ENCODE assay signal across 14 cellular contexts in the genomic region with DNA sequence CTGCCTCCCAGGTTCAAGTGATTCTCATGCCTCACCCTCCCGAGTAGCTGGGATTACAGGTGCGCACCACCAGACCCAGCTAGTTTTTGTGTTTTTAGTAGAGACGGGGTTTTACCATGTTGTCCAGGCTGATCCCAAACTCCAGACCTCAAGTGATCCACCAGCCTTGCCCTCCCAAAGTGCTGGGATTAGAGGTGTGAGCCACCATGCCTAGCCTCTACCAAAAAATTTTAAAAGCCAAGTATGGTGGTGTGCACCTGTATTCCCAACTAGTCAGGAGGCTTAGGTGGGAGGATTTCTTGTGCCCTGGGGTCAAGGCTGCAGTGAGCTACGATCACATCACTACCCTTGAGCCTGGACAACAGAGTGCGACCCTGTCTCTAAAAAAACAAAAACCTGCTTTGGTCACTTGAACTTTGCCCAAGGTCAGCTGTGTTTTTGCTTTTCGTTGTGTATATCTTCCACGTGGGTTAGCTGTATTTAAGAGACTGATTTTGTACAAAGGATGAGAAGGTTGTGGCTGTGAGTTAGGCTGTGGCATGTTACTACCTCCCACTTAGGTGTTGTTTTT.
"Had no signal": no experiment of that assay in that cellular context is flagged by ENCODE, and none has a peak within 500 bp of the region (broad histone marks: within the 10 kb centered on the region; RNA-seq: fewer than 3 reads in every experiment).

No MANE protein-coding gene starts in this region.

- ATAC-seq: activated naive CD8-positive, alpha-beta T cell treated with anti-CD3 and anti-CD28 coated beads, Interleukin-2, amount 50 U/mL, for 24 hours; esophagus mucosa; left colon; pancreas had no signal

- H3K27me3 ChIP-seq: breast epithelium, pancreas had no signal

- H3K9me3 ChIP-seq: breast epithelium, pancreas had no signal

- H3K4me3 ChIP-seq: breast epithelium, pancreas, SK-N-MC had no signal

- H3K4me3 Mint-ChIP-seq: activated naive CD8-positive, alpha-beta T cell treated with anti-CD3 and anti-CD28 coated beads, Interleukin-2, amount 50 U/mL, for 24 hours; naive B cell; type B pancreatic cell had no signal

- H3K36me3 ChIP-seq: breast epithelium had no signal

- H3K27ac ChIP-seq: breast epithelium, pancreas, SK-N-MC, VCaP had no signal

- DNase-seq: activated CD8-positive, alpha-beta memory T cell treated with anti-CD3 and anti-CD28 coated beads for 24 hours; activated effector memory CD4-positive, alpha-beta T cell treated with Interleukin-2 at 50 U/mL for 16 hours; activated naive CD8-positive, alpha-beta T cell treated with anti-CD3 and anti-CD28 coated beads, Interleukin-2, amount 50 U/mL, for 24 hours; aorta; left colon; naive B cell; pancreas; stimulated activated CD4-positive, alpha-beta T cell treated with anti-CD3 and anti-CD28 coated beads, Interleukin-1b, Interleukin-23, amount 100 ng/mL, for 48 hours; substantia nigra had no signal

- H3K9me3 Mint-ChIP-seq: activated naive CD8-positive, alpha-beta T cell treated with anti-CD3 and anti-CD28 coated beads, Interleukin-2, amount 50 U/mL, for 24 hours; naive B cell; type B pancreatic cell had no signal

- H3K27ac Mint-ChIP-seq: activated naive CD8-positive, alpha-beta T cell treated with anti-CD3 and anti-CD28 coated beads, Interleukin-2, amount 50 U/mL, for 24 hours; type B pancreatic cell had no signal

- H3K27me3 Mint-ChIP-seq: activated naive CD8-positive, alpha-beta T cell treated with anti-CD3 and anti-CD28 coated beads, Interleukin-2, amount 50 U/mL, for 24 hours; naive B cell; type B pancreatic cell had no signal

- H3K4me1 ChIP-seq: breast epithelium had no signal
